2 cellular contexts compared by ENCODE assay signal in genomic region chr16:87180069-87180468, GRCh38.
TF ChIP-seq lines count a peak whose summit lies in the region.

No MANE protein-coding gene starts in this region.

TF ChIP-seq in HCT116, 20 proteins besides CTCF, POLR2A, EP300 and RAD21:
- TF ChIP-seq ZNF274 (IDR thresholded peaks at IDR 0.05; ENCODE audit: low read depth, low read length) (no peak), EGR1 (IDR thresholded peaks at IDR 0.05; ENCODE audit: low read depth) (0 out of 2 replicates have a peak, but pooled peaks have one; percentile 24)

TF ChIP-seq in endothelial cell of umbilical vein, 7 proteins besides CTCF, POLR2A, EP300 and RAD21:
- TF ChIP-seq JUN (IDR thresholded peaks at IDR 0.05; ENCODE audit: borderline replicate concordance, insufficient read depth, insufficient read length, low read depth) = no peak
- no peak for TF ChIP-seq GATA2 (IDR thresholded peaks at IDR 0.05; ENCODE audit: insufficient read depth, insufficient read length, low read depth, low read length)
- TF ChIP-seq EZH2 (IDR thresholded peaks at IDR 0.05; ENCODE audit: borderline replicate concordance, low read depth, low read length, severe bottlenecking) = no peak
- TF ChIP-seq MYC (IDR thresholded peaks at IDR 0.05; ENCODE audit: low read depth, low read length) = no peak
